ENCODE assay signal across 9 cellular contexts in the genomic region with DNA sequence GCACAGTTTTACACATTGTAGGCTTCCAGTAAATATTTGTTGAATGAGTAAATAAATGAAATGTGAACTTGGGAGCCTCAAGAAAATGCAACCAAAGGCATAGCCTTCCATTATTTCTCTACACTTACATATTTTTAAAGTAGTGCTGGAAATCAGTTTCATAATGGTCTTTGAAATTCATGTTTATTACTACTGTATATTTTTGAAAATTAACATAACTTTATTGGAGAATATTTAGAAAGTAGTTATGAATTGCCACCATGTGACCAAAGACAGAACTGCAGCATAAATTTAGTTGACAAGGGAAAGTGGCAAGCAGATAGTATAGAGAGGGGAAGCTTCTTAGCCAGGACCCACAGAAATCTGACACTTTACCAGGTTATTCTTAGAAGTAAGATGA. TPM values are rescaled to one million over a fixed set of nuclear protein-coding genes. Genes with fewer than 3 reads are reported as not detected.
A peak's percentile ranks its signal among the peaks of the same experiment; 100 is the strongest.
DNase-seq lines count a peak whose midpoint lies in the region; ATAC-seq and TF ChIP-seq lines count a peak whose summit lies in the region.
"Had no signal": no experiment of that assay in that cellular context is flagged by ENCODE, and none has a peak within 500 bp of the region (broad histone marks: within the 10 kb centered on the region; RNA-seq: fewer than 3 reads in every experiment).

No MANE protein-coding gene starts in this region.

- no peak overlapping the region for H3K4me3 Mint-ChIP-seq in stimulated activated naive CD8-positive, alpha-beta T cell treated with anti-CD3 and anti-CD28 coated beads, Interleukin-15, amount 100 ng/mL, for 72 hours

- H2AFZ ChIP-seq in Karpas-422 (ENCODE audit: low read length) = no peak overlapping the region

- no peaks in the 10 kb centered on the region for H3K79me2 ChIP-seq in Karpas-422 (ENCODE audit: low read length)

- TF ChIP-seq EP300 in ovary (IDR thresholded peaks at IDR 0.05) = no peak

- H3K4me2 ChIP-seq in Karpas-422 (ENCODE audit: low read depth, low read length, poor library complexity, severe bottlenecking) = no peak overlapping the region

- no peaks in the 10 kb centered on the region for H3K27me3 Mint-ChIP-seq in stimulated activated naive CD8-positive, alpha-beta T cell treated with anti-CD3 and anti-CD28 coated beads, Interleukin-15, amount 100 ng/mL, for 72 hours

- TF ChIP-seq POLR2A in prostate gland (IDR thresholded peaks at IDR 0.05) (no peak), ovary (IDR thresholded peaks at IDR 0.05) (no peak)

- H3K4me3 ChIP-seq in Karpas-422 (ENCODE audit: low read length) (no peak overlapping the region), choroid plexus epithelial cell (ENCODE audit: low read depth, low read length) (no peak overlapping the region), prostate gland (no peak overlapping the region), ovary (no peak overlapping the region)

- no peak for ATAC-seq in stimulated activated naive CD8-positive, alpha-beta T cell treated with anti-CD3 and anti-CD28 coated beads, Interleukin-15, amount 100 ng/mL, for 72 hours
- no peak for ATAC-seq in stimulated activated naive CD8-positive, alpha-beta T cell treated with anti-CD3 and anti-CD28 coated beads, Interleukin-15, Interleukin-2, amounts not matched to agents 100 U/mL and 50 U/mL, for 24 hours

- no peaks in the 10 kb centered on the region for H3K9me3 Mint-ChIP-seq in stimulated activated naive CD8-positive, alpha-beta T cell treated with anti-CD3 and anti-CD28 coated beads, Interleukin-15, amount 100 ng/mL, for 72 hours

- H3K9me3 ChIP-seq in Karpas-422 (ENCODE audit: low read length) (no peaks in the 10 kb centered on the region), prostate gland (no peaks in the 10 kb centered on the region), ovary (no peaks in the 10 kb centered on the region)

- no peak overlapping the region for H3K27ac Mint-ChIP-seq in stimulated activated naive CD8-positive, alpha-beta T cell treated with anti-CD3 and anti-CD28 coated beads, Interleukin-15, amount 100 ng/mL, for 72 hours

- H4K20me1 ChIP-seq in Karpas-422 (ENCODE audit: insufficient read depth, low read depth, low read length) = no peaks in the 10 kb centered on the region

- no peak overlapping the region for H3K9ac ChIP-seq in Karpas-422 (ENCODE audit: low read length)

- H3K9me2 ChIP-seq in Karpas-422 (replicated peaks; ENCODE audit: insufficient read depth, low read length) = no peaks in the 10 kb centered on the region

- H3K36me3 ChIP-seq in Karpas-422 (ENCODE audit: insufficient read depth, low read length) = no peaks in the 10 kb centered on the region
- no peaks in the 10 kb centered on the region for H3K36me3 ChIP-seq in prostate gland
- no peaks in the 10 kb centered on the region for H3K36me3 ChIP-seq in ovary

- peaks cover 8% of the 10 kb centered on the region for H3K4me1 Mint-ChIP-seq in stimulated activated naive CD8-positive, alpha-beta T cell treated with anti-CD3 and anti-CD28 coated beads, Interleukin-15, amount 100 ng/mL, for 72 hours

- TF ChIP-seq CTCF in choroid plexus epithelial cell (conservative IDR thresholded peaks at IDR 0.05; ENCODE audit: low read depth, low read length) (peak; percentile 46), prostate gland (IDR thresholded peaks at IDR 0.05) (peak in 3 of 4 experiments; percentile 10 to 42 (median 41)), ovary (IDR thresholded peaks at IDR 0.05) (peak in 1 of 3 donors; percentile 22)

- intact Hi-C loops in prostate gland (cut with DNase I) (no loop called here), ovary (cut with DNase I) (no loop called here)

- DNase-seq in NOMO-1 treated with DMSO at 0.1 percent for 48 hours (lab: John Stamatoyannopoulos, UW; ENCODE audit: unreplicated experiment) (peak; percentile 8), NOMO-1 treated with dmso at 0.1 percent for 144 hours (lab: John Stamatoyannopoulos, UW; ENCODE audit: unreplicated experiment) (no peak), Karpas-422 (peak; percentile 67), choroid plexus epithelial cell (ENCODE audit: low read depth) (peak; percentile 49), prostate gland (ENCODE audit: low spot score) (peak; percentile 4), ovary (no peak)
- no peak for DNase-seq in stimulated activated naive CD8-positive, alpha-beta T cell treated with anti-CD3 and anti-CD28 coated beads, Interleukin-15, amount 100 ng/mL, for 72 hours
- no peak for DNase-seq in stimulated activated naive CD8-positive, alpha-beta T cell treated with anti-CD3 and anti-CD28 coated beads, Interleukin-15, Interleukin-2, amounts not matched to agents 100 U/mL and 50 U/mL, for 24 hours

- H3K4me1 ChIP-seq in Karpas-422 (ENCODE audit: low read length) (peaks cover 3% of the 10 kb centered on the region; the same call in 1 of the 2 replicates), prostate gland (replicated peaks) (no peaks in the 10 kb centered on the region), ovary (ENCODE audit: insufficient read depth) (no peaks in the 10 kb centered on the region)

- no peak overlapping the region for H3K27ac ChIP-seq in Karpas-422 (ENCODE audit: low read length)
- H3K27ac ChIP-seq in prostate gland = no peak overlapping the region
- H3K27ac ChIP-seq in ovary = no peak overlapping the region

- no peaks in the 10 kb centered on the region for H3K27me3 ChIP-seq in Karpas-422 (ENCODE audit: low read length)
- no peaks in the 10 kb centered on the region for H3K27me3 ChIP-seq in prostate gland (replicated peaks; ENCODE audit: insufficient read depth)
- no peaks in the 10 kb centered on the region for H3K27me3 ChIP-seq in ovary

RNA-seq across cellular contexts. Expression of gene TCEAL8, which starts 6.4 kb away (rescaled TPM):
- 43.8 and 44.3 TPM in 2 replicates for total RNA-seq in Karpas-422 (2014; rRNA removed; shearing (Covaris generic); ENCODE audit: low replicate concordance)
- total RNA-seq in prostate gland (10 to 100 TPM; 59.4 to 90.0 TPM), ovary (10 to 100 TPM; 41.8 to 72.0 (median 56.8) TPM)
- polyA plus RNA-seq in ovary = 100 to 1,000 TPM in 1 of 2 donors, 10 to 100 TPM in 1; 67.6 to 121 TPM

RNA-seq across cellular contexts. Expression of gene TCEAL5, which starts 28.0 kb away (rescaled TPM):
- total RNA-seq in Karpas-422 (2014; rRNA removed; shearing (Covaris generic); ENCODE audit: low replicate concordance) = not detected in 2 replicates
- 10 to 100 TPM in 1 of 2 donors, not detected in 1; 48.4 TPM for total RNA-seq in prostate gland
- 1 to 10 TPM in 5 of 7 donors, under 1 TPM in 1, not detected in 1; 0.50 to 4.0 (median 2.2) TPM for total RNA-seq in ovary
- 1 to 10 TPM; 2.3 to 3.6 TPM for polyA plus RNA-seq in ovary
- total RNA-seq: pulmonary artery endothelial cell had no signal

RNA-seq across cellular contexts. Expression of gene BEX4, which starts 33.6 kb away (rescaled TPM):
- total RNA-seq in Karpas-422 (2014; rRNA removed; shearing (Covaris generic); ENCODE audit: low replicate concordance) = not detected in 2 replicates
- total RNA-seq in prostate gland (100 to 1,000 TPM in 1 of 2 donors, 10 to 100 TPM in 1; 60.6 to 116 TPM), ovary (10 to 100 TPM; 51.0 to 75.3 (median 60.9) TPM)
- 100 to 1,000 TPM; 101 to 124 TPM for polyA plus RNA-seq in ovary

Comparison
In these comparisons a context has a peak if more than half of its experiments do, and no peak if none do; other contexts are left out.
1. DNase-seq: peak in NOMO-1 treated with DMSO at 0.1 percent for 48 hours (single experiment), Karpas-422 (single experiment), choroid plexus epithelial cell (single experiment) and prostate gland (single experiment); none in NOMO-1 treated with dmso at 0.1 percent for 144 hours (single experiment), stimulated activated naive CD8-positive, alpha-beta T cell treated with anti-CD3 and anti-CD28 coated beads, Interleukin-15, amount 100 ng/mL, for 72 hours (0 of 2), stimulated activated naive CD8-positive, alpha-beta T cell treated with anti-CD3 and anti-CD28 coated beads, Interleukin-15, Interleukin-2, amounts not matched to agents 100 U/mL and 50 U/mL, for 24 hours (single experiment) and ovary (0 of 5).
2. RNA of gene BEX4, which starts 33.6 kb away (total RNA-seq): 60.6 to 116 TPM in prostate gland and 51.0 to 75.3 TPM in ovary; not detected in Karpas-422; every median in the first group is over 10 times any median in the second.